9 cellular contexts compared by ENCODE assay signal in the genomic region with DNA sequence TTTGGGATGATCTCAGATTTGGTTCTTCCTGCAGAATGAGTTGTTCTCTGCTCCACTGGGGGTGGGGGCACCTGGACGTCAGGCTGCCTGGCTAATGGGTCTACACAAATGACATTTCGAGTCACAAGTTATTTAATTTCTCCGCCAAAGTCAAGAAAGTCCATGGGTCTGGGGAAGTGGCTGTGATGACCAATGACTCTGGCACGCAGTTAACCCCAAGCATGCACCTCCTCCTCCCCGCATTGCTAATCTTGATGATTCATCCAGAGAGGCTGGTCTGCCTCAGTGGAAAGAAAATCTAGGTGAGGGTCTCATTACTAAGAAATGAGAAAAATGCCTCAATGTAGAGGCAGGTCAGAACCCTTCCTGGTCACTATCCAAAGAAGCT.
A peak's percentile ranks its signal among the peaks of the same experiment; 100 is the strongest.
DNase-seq lines count a peak whose midpoint lies in the region; ATAC-seq and TF ChIP-seq lines count a peak whose summit lies in the region.
"Had no signal": no experiment of that assay in that cellular context is flagged by ENCODE, and none has a peak within 500 bp of the region (broad histone marks: within the 10 kb centered on the region; RNA-seq: fewer than 3 reads in every experiment).

No MANE protein-coding gene starts in this region.

- TF ChIP-seq CTCF in Panc1 (IDR thresholded peaks at IDR 0.05) (no peak), BE2C (IDR thresholded peaks at IDR 0.05; ENCODE audit: low read depth, low read length) (no peak)

- no peaks in the 10 kb centered on the region for H3K36me3 ChIP-seq in Panc1 (ENCODE audit: control insufficient read depth, insufficient read depth, low read length)
- no peaks in the 10 kb centered on the region; the same call in 1 of the 2 replicates for H3K36me3 ChIP-seq in BE2C

- BruUV-seq in Panc1 (replicated peaks; lab: Mats Ljungman, UMichigan) = no TSS peak

- CTCF ChIA-PET in Panc1 (lab: Charles Lee) = no interaction called here

- H3K4me3 ChIP-seq in Panc1 (ENCODE audit: low read depth in 2 of 2, low read length in 2 of 2) (no peak overlapping the region; a peak in 1 of 4 replicates), BE2C (ENCODE audit: low read depth, low read length) (no peak overlapping the region)

- ATAC-seq in Panc1 (peak; percentile 86), GM21786 (IDR thresholded peaks at IDR 0.05; ENCODE audit: unreplicated experiment) (no peak)

- H3K27ac ChIP-seq in Panc1 (ENCODE audit: low read length) = peak overlapping the region; percentile 96
- H3K27ac ChIP-seq: 22Rv1 had no signal

- H3K9me3 ChIP-seq in Panc1 (ENCODE audit: control insufficient read depth, insufficient read depth, low read depth, low read length) (no peaks in the 10 kb centered on the region), BE2C (no peaks in the 10 kb centered on the region; the same call in 1 of the 2 replicates)

- H3K4me1 ChIP-seq in Panc1 (ENCODE audit: control insufficient read depth, insufficient read depth, low read length) = peaks cover 78% of the 10 kb centered on the region
- H3K4me1 ChIP-seq in BE2C = no peaks in the 10 kb centered on the region; the same call in 1 of the 2 replicates

- intact Hi-C loops in Panc1 (cut with micrococcal nuclease; ENCODE audit: unreplicated experiment) = loop anchor here (10.0 kb wide), 1 partner anchor 139 kb away; a partner anchor contains a TSS

- H3K27me3 ChIP-seq in Panc1 (ENCODE audit: control insufficient read depth, insufficient read depth, low read length) (no peaks in the 10 kb centered on the region), BE2C (no peaks in the 10 kb centered on the region)

- POLR2A ChIA-PET in Panc1 (lab: Charles Lee) = no interaction called here

- in situ Hi-C loops in Panc1 (cut with HindIII; ENCODE audit: low pct_unique_long_range_greater_than_20kb, low sequenced_read_pairs) = no loop called here

- DNase-seq in SIG-M5 treated with dmso at 0.1 percent for 504 hours (lab: John Stamatoyannopoulos, UW; ENCODE audit: unreplicated experiment) (peak; percentile 46), SIG-M5 (lab: John Stamatoyannopoulos, UW) (no peak), Panc1 (ENCODE audit: low read depth, low spot score) (peak; percentile 96), fibroblast of gingiva (ENCODE audit: low read depth) (peak; percentile 83), DMS114 treated with DMSO at 0.1 percent for 48 hours (lab: John Stamatoyannopoulos, UW; ENCODE audit: unreplicated experiment) (no peak), BE2C (no peak)
- DNase-seq in stimulated activated CD4-positive, alpha-beta T cell treated with anti-CD3 and anti-CD28 coated beads, Interleukin-4, amount 100 ng/mL, for 24 hours = peak; percentile 27

Comparison
In these comparisons a context has a peak if more than half of its experiments do, and no peak if none do; other contexts are left out.
1. DNase-seq: peak in SIG-M5 treated with dmso at 0.1 percent for 504 hours (single experiment), Panc1 (single experiment), fibroblast of gingiva (single experiment) and stimulated activated CD4-positive, alpha-beta T cell treated with anti-CD3 and anti-CD28 coated beads, Interleukin-4, amount 100 ng/mL, for 24 hours (single experiment); none in SIG-M5 (single experiment), DMS114 treated with DMSO at 0.1 percent for 48 hours (single experiment) and BE2C (single experiment).